Comparison of ENCODE assay signal across 11 cellular contexts in the genomic region with DNA sequence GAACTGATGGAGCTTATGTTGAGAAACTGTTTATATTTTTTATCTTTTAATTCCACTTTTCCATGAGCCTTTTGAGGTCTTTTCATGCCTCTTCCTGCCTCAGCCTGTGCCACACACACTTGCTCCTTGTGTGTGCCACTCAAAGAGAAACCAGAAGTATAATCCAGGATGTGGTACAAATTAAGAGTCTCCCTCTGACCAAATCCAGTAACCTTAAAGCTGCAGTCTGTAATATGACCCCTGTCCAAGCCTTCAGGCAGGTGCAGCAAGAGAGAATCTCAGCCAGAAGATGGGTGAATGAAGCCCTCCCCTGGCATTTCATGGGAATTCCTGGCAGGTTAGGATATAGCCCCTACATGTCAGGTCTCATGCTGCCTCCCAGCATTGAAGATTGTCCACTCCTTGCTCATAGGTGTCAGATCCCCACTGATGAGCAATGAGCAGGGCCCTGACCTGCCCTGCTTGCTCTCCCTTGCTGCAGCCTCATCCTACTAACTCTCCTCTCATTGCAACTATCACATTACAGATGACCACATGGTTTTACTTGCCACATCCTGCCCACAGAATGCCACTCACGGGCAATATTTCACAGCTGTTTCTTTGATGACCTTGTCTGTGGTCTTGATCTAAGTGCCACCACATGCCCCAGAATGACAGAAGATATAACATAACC.
DNase-seq lines count a peak whose midpoint lies in the region; ATAC-seq, FAIRE-seq and TF ChIP-seq lines count a peak whose summit lies in the region.
"Had no signal": no experiment of that assay in that cellular context is flagged by ENCODE, and none has a peak within 500 bp of the region (broad histone marks: within the 10 kb centered on the region; RNA-seq: fewer than 3 reads in every experiment).

No MANE protein-coding gene starts in this region.

- H3K4me1 Mint-ChIP-seq in astrocyte (ENCODE audit: low read depth, unreplicated experiment) = peaks cover 29% of the 10 kb centered on the region
- H3K4me1 Mint-ChIP-seq in T-helper 2 cell treated with Interferon-gamma antibody and Interleukin-4, amounts not matched to agents 5 μg/mL and 100 μg/mL, for 36 hours (ENCODE audit: low read depth) = peaks cover 2% of the 10 kb centered on the region

- H3K4me1 ChIP-seq in astrocyte (ENCODE audit: insufficient read depth, low read length) = no peaks in the 10 kb centered on the region
- H3K4me1 ChIP-seq: SJSA1 had no signal

- ATAC-seq in GM19455 (IDR thresholded peaks at IDR 0.05; ENCODE audit: unreplicated experiment) = peak; percentile 69
- peak; percentile 72 for ATAC-seq in HG03457 (IDR thresholded peaks at IDR 0.05; ENCODE audit: unreplicated experiment)

- H2AFZ ChIP-seq in astrocyte (ENCODE audit: low read depth, low read length) = no peak overlapping the region

- H3K9me3 Mint-ChIP-seq in astrocyte (ENCODE audit: unreplicated experiment) = peaks cover 21% of the 10 kb centered on the region
- peaks cover 1% of the 10 kb centered on the region for H3K9me3 Mint-ChIP-seq in T-helper 2 cell treated with Interferon-gamma antibody and Interleukin-4, amounts not matched to agents 5 μg/mL and 100 μg/mL, for 36 hours

- no peaks in the 10 kb centered on the region for H3K36me3 ChIP-seq in astrocyte (ENCODE audit: insufficient read depth, low read length)
- H3K36me3 ChIP-seq: BLaER1, SJSA1 had no signal

- H3K27me3 Mint-ChIP-seq in astrocyte (ENCODE audit: low read depth, unreplicated experiment) = peaks cover 7% of the 10 kb centered on the region
- H3K27me3 Mint-ChIP-seq in T-helper 2 cell treated with Interferon-gamma antibody and Interleukin-4, amounts not matched to agents 5 μg/mL and 100 μg/mL, for 36 hours (ENCODE audit: low read depth) = no peaks in the 10 kb centered on the region

- no peak overlapping the region for H3K27ac ChIP-seq in astrocyte (ENCODE audit: low read depth, low read length)
- H3K27ac ChIP-seq: BLaER1, SJSA1 had no signal

- TF ChIP-seq CTCF in astrocyte (IDR thresholded peaks at IDR 0.05; ENCODE audit: insufficient read depth, low read depth, low read length) = no peak

- no peaks in the 10 kb centered on the region for H3K36me3 Mint-ChIP-seq in astrocyte (ENCODE audit: low read depth, unreplicated experiment)
- no peaks in the 10 kb centered on the region for H3K36me3 Mint-ChIP-seq in T-helper 2 cell treated with Interferon-gamma antibody and Interleukin-4, amounts not matched to agents 5 μg/mL and 100 μg/mL, for 36 hours (ENCODE audit: low read depth)

- no peaks in the 10 kb centered on the region for H4K20me1 ChIP-seq in astrocyte (ENCODE audit: insufficient read depth, low read length)
- H4K20me1 ChIP-seq: BLaER1 had no signal

- no peak overlapping the region for H3K4me3 Mint-ChIP-seq in astrocyte (ENCODE audit: unreplicated experiment)
- no peak overlapping the region for H3K4me3 Mint-ChIP-seq in T-helper 2 cell treated with Interferon-gamma antibody and Interleukin-4, amounts not matched to agents 5 μg/mL and 100 μg/mL, for 36 hours
- H3K4me3 Mint-ChIP-seq: activated naive CD4-positive, alpha-beta T cell treated with anti-CD3 and anti-CD28 coated beads for 36 hours had no signal

- H3K79me2 ChIP-seq in astrocyte (ENCODE audit: insufficient read depth, low read length) = no peaks in the 10 kb centered on the region

- H3K4me2 ChIP-seq in astrocyte (ENCODE audit: low read length) = no peak overlapping the region
- H3K4me2 ChIP-seq: BLaER1 had no signal

- FAIRE-seq in astrocyte (lab: Jason Lieb, UNC) = no peak

- no peak overlapping the region for H3K27ac Mint-ChIP-seq in astrocyte (ENCODE audit: unreplicated experiment)
- no peak overlapping the region for H3K27ac Mint-ChIP-seq in T-helper 2 cell treated with Interferon-gamma antibody and Interleukin-4, amounts not matched to agents 5 μg/mL and 100 μg/mL, for 36 hours
- H3K27ac Mint-ChIP-seq: activated naive CD4-positive, alpha-beta T cell treated with anti-CD3 and anti-CD28 coated beads for 36 hours had no signal

- no peak overlapping the region for H3K4me3 ChIP-seq in astrocyte (ENCODE audit: insufficient read depth, low read depth, low read length)
- H3K4me3 ChIP-seq: BLaER1, SJSA1 had no signal

- no peak overlapping the region for H3K9ac ChIP-seq in astrocyte (ENCODE audit: low read length)
- H3K9ac ChIP-seq: BLaER1 had no signal

- DNase-seq in AG20443 (ENCODE audit: low spot score) (peak; percentile 61), astrocyte (ENCODE audit: low read depth) (peak; percentile 72), activated T-cell treated with anti-CD3 and anti-CD28 coated beads for 4 hours (no peak), medulla oblongata (ENCODE audit: extremely low spot score) (no peak), GF-D8 (lab: John Stamatoyannopoulos, UW) (no peak)
- no peak for DNase-seq in T-helper 2 cell treated with Interferon-gamma antibody and Interleukin-4, amounts not matched to agents 5 μg/mL and 100 μg/mL, for 36 hours (ENCODE audit: low spot score)
- DNase-seq: activated naive CD4-positive, alpha-beta T cell treated with anti-CD3 and anti-CD28 coated beads for 36 hours had no signal

- peaks cover 2% of the 10 kb centered on the region for H3K27me3 ChIP-seq in astrocyte (ENCODE audit: insufficient read depth, low read length)
- H3K27me3 ChIP-seq: BLaER1, SJSA1 had no signal

- no peaks in the 10 kb centered on the region for H3K9me3 ChIP-seq in astrocyte (ENCODE audit: insufficient read depth, low read depth, low read length)

Comparison
In these comparisons a context has a peak if more than half of its experiments do, and no peak if none do; other contexts are left out.
1. DNase-seq: peak in AG20443 (single experiment) and astrocyte (single experiment); none in T-helper 2 cell treated with Interferon-gamma antibody and Interleukin-4, amounts not matched to agents 5 μg/mL and 100 μg/mL, for 36 hours (single experiment), activated T-cell treated with anti-CD3 and anti-CD28 coated beads for 4 hours (single experiment), medulla oblongata (single experiment) and GF-D8 (single experiment).